Comparison of ENCODE assay signal across 24 cellular contexts in genomic region chr1:51070640-51071039, GRCh38. TPM values are rescaled to one million over a fixed set of nuclear protein-coding genes. Genes with fewer than 3 reads are reported as not detected.
A peak's percentile ranks its signal among the peaks of the same experiment; 100 is the strongest.
DNase-seq lines count a peak whose midpoint lies in the region; TF ChIP-seq lines count a peak whose summit lies in the region.
"Had no signal": no experiment of that assay in that cellular context is flagged by ENCODE, and none has a peak within 500 bp of the region (broad histone marks: within the 10 kb centered on the region; RNA-seq: fewer than 3 reads in every experiment).

No MANE protein-coding gene starts in this region.

- H3K4me1 ChIP-seq in neuronal stem cell (ENCODE audit: control insufficient read depth in 2 of 2, insufficient read depth in 1 of 2, low read depth in 1 of 2, low read length in 2 of 2): no peaks in the 10 kb centered on the region
- H3K4me1 ChIP-seq: transverse colon had no signal

- H3K4ac ChIP-seq in neuronal stem cell (ENCODE audit: low read length): no peak overlapping the region

- H2AFZ ChIP-seq in neuronal stem cell (ENCODE audit: low read length): no peak overlapping the region

- H3K36me3 ChIP-seq in BJ (ENCODE audit: control insufficient read depth, insufficient read depth, low read length) (no peaks in the 10 kb centered on the region), brain microvascular endothelial cell (replicated peaks) (no peaks in the 10 kb centered on the region), neuronal stem cell (replicated peaks in 1 of 2; ENCODE audit: control insufficient read depth in 2 of 2, insufficient read depth in 2 of 2, low read length in 2 of 2) (no peaks in the 10 kb centered on the region)
- H3K36me3 ChIP-seq: cardiac muscle cell, transverse colon, WERI-Rb-1 had no signal

- no peak overlapping the region for H4K91ac ChIP-seq in neuronal stem cell (ENCODE audit: low read depth, low read length, poor library complexity)

- POLR2A ChIA-PET in BJ (lab: Charles Lee): interaction anchor here (0.6 kb wide), 1 partner anchor 36 kb away, joined by 7 read pairs; no protein-coding TSS in a partner anchor

- no peak overlapping the region for H4K8ac ChIP-seq in neuronal stem cell (ENCODE audit: low read depth, low read length)

- H3K4me2 ChIP-seq in neuronal stem cell (ENCODE audit: insufficient read depth, low read length, poor library complexity, severe bottlenecking): no peak overlapping the region

- DNase-seq in BJ (ENCODE audit: low read depth): peak; percentile 73
- DNase-seq in HT1080 (ENCODE audit: low read depth): peak; percentile 87
- DNase-seq in brain microvascular endothelial cell: no peak
- DNase-seq in kidney glomerular epithelial cell (lab: John Stamatoyannopoulos, UW): peak; percentile 35
- DNase-seq in HK-2 (ENCODE audit: unreplicated experiment): no peak
- DNase-seq in NCI-H146 (lab: John Stamatoyannopoulos, UW): no peak
- DNase-seq in NCI-H69 (lab: John Stamatoyannopoulos, UW): no peak
- no peak for DNase-seq in neuronal stem cell (ENCODE audit: low spot score)
- DNase-seq: activated CD4-positive, alpha-beta memory T cell treated with anti-CD3 and anti-CD28 coated beads for 36 hours; activated naive CD8-positive, alpha-beta T cell treated with anti-CD3 and anti-CD28 coated beads for 36 hours; activated T-cell treated with anti-CD3 and anti-CD28 coated beads, Interleukin-2, amount 50 U/mL, for 4 hours; CD4-positive, alpha-beta T cell; effector CD4-positive, alpha-beta T cell; NCI-H2081 treated with DMSO at 0.1 percent for 48 hours; stimulated activated CD4-positive, alpha-beta T cell treated with anti-CD3 and anti-CD28 coated beads, Interleukin-12 subunit alpha, Interleukin-12 subunit beta, amount 100 ng/mL, for 4 hours; stimulated activated naive B cell treated with anti-CD40 and anti-IgM and Interleukin-4, amounts not matched to agents 10 μg/mL and 1 μg/mL and 100 μg/mL, for 72 hours; T-cell; transverse colon; WERI-Rb-1 had no signal

- no peak overlapping the region for H3K18ac ChIP-seq in neuronal stem cell (ENCODE audit: low read length)

- no peak overlapping the region for H2BK12ac ChIP-seq in neuronal stem cell (ENCODE audit: low read length)

- H2BK5ac ChIP-seq in neuronal stem cell (ENCODE audit: low read length): no peak overlapping the region

- H3K9ac ChIP-seq in neuronal stem cell (ENCODE audit: low read depth, low read length, poor library complexity): no peak overlapping the region

- no CpG with 5 or more reads among the region's 1 CpG for WGBS in neuronal stem cell (ENCODE audit: extremely low coverage in 2 of 2, insufficient read length in 2 of 2, insufficient replicate concordance in 1 of 2), 2 donors

- no peak overlapping the region for H3K14ac ChIP-seq in neuronal stem cell (ENCODE audit: low read length)

- no peak overlapping the region for H2AK5ac ChIP-seq in neuronal stem cell (ENCODE audit: low read depth, low read length)

- TF ChIP-seq CTCF in BJ (IDR thresholded peaks at IDR 0.05; ENCODE audit: insufficient read depth, low read depth, low read length): no peak
- TF ChIP-seq CTCF in brain microvascular endothelial cell (IDR thresholded peaks at IDR 0.05; ENCODE audit: low read depth, low read length, missing control alignments): no peak

- H2BK15ac ChIP-seq in neuronal stem cell (ENCODE audit: low read length): no peak overlapping the region

- in situ Hi-C loops in brain microvascular endothelial cell (cut with HindIII; ENCODE audit: low pct_ligation_motif_present, low sequenced_read_pairs): no loop called here

- no peak overlapping the region for H3K23ac ChIP-seq in neuronal stem cell (ENCODE audit: low read depth, low read length, poor library complexity)

- H3K9me3 ChIP-seq in neuronal stem cell (replicated peaks in 1 of 2; ENCODE audit: control insufficient read depth in 2 of 2, insufficient read depth in 1 of 2, low read depth in 1 of 2, low read length in 2 of 2): no peaks in the 10 kb centered on the region
- H3K9me3 ChIP-seq: transverse colon had no signal

- H3K27me3 ChIP-seq in BJ (ENCODE audit: control insufficient read depth, insufficient read depth, low read length) (no peaks in the 10 kb centered on the region; the same call in 1 of the 2 replicates), brain microvascular endothelial cell (replicated peaks) (no peaks in the 10 kb centered on the region), neuronal stem cell (ENCODE audit: control insufficient read depth in 3 of 3, insufficient read depth in 3 of 3, low read depth in 1 of 3, low read length in 3 of 3) (no peaks in the 10 kb centered on the region)
- H3K27me3 ChIP-seq: cardiac muscle cell, transverse colon had no signal

- CTCF ChIA-PET in BJ (lab: Yijun Ruan, JAX): interaction anchor here (1.0 to 1.6 kb wide), 4 partner anchors 11 to 122 kb away, joined by 3 to 6 read pairs (median 4); no protein-coding TSS in a partner anchor

- no peak overlapping the region for H2BK120ac ChIP-seq in neuronal stem cell (ENCODE audit: low read depth, low read length)

- H3K4me3 ChIP-seq in BJ (ENCODE audit: low read depth, low read length) (no peak overlapping the region), brain microvascular endothelial cell (ENCODE audit: low read depth, low read length) (no peak overlapping the region), neuronal stem cell (ENCODE audit: low read length in 2 of 2) (no peak overlapping the region)
- H3K4me3 ChIP-seq: cardiac muscle cell, GM12878, transverse colon had no signal

- H3K79me1 ChIP-seq in neuronal stem cell (ENCODE audit: low read depth, low read length): no peaks in the 10 kb centered on the region

- H3K27ac ChIP-seq in brain microvascular endothelial cell: peak overlapping the region; percentile 19
- H3K27ac ChIP-seq in neuronal stem cell (replicated peaks; ENCODE audit: low read length): no peak overlapping the region
- H3K27ac ChIP-seq: cardiac muscle cell, transverse colon, WERI-Rb-1 had no signal

RNA-seq across cellular contexts. Expression of gene C1orf185, which starts 31.4 kb away (rescaled TPM):
- not detected in 2 replicates for polyA plus RNA-seq in BJ (2011; rRNA removed)
- not detected in 2 replicates for polyA minus RNA-seq in BJ (2011; rRNA and poly(A)+ RNA removed)
- not detected in 2 replicates for total RNA-seq in HT1080 (2014; rRNA removed; shearing (Covaris generic))
- polyA plus RNA-seq in HT1080 (2015; cell fraction: cytosol; rRNA removed): not detected in 2 replicates
- not detected in 2 replicates for polyA plus RNA-seq in HT1080 (2015; cell fraction: nucleus; rRNA removed)
- not detected for polyA plus RNA-seq in neuronal stem cell (2013, experiment 1 of 2)
- not detected for polyA plus RNA-seq in neuronal stem cell (2013, experiment 2 of 2)
- total RNA-seq: activated CD4-positive, alpha-beta memory T cell treated with anti-CD3 and anti-CD28 coated beads for 36 hours; activated naive CD8-positive, alpha-beta T cell treated with anti-CD3 and anti-CD28 coated beads for 36 hours; activated T-cell treated with anti-CD3 and anti-CD28 coated beads, Interleukin-2, amount 50 U/mL, for 4 hours; cardiac muscle cell; CD4-positive, alpha-beta T cell; fibroblast of villous mesenchyme; lower leg skin; posterior vena cava; T-cell; transverse colon had no signal
- polyA plus RNA-seq: cardiac muscle cell, GM12878 had no signal

Comparison
In these comparisons a context has a peak if more than half of its experiments do, and no peak if none do; other contexts are left out.
1. DNase-seq: peak in BJ (single experiment), HT1080 (single experiment) and kidney glomerular epithelial cell (single experiment); none in brain microvascular endothelial cell (single experiment), HK-2 (single experiment), NCI-H146 (single experiment), NCI-H69 (single experiment) and neuronal stem cell (single experiment).